Comparison of ENCODE assay signal across 16 cellular contexts in the genomic region with DNA sequence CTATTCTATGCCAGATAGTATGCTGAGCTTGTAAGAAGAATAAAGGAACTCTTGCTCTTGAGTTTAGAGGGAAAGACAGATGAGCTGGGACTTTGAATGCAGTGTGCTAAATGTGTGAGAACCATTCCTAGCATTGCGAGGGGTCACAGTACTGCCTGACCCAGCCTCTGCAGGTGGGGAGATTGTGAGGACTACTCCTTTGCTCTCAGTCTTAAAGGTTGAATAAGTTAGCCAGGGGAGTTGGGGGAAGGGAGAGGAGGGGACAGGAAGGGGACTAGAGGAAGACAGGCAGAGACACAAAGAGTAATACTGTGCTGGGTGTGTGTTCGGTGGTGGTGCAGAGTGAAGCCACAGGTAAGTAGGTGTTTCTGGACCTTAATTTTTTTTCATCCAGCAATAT.
"Had no signal": no experiment of that assay in that cellular context is flagged by ENCODE, and none has a peak within 500 bp of the region (broad histone marks: within the 10 kb centered on the region; RNA-seq: fewer than 3 reads in every experiment).

No MANE protein-coding gene starts in this region.

- H3K36me3 Mint-ChIP-seq: natural killer cell had no signal

- DNase-seq: activated CD4-positive, alpha-beta T cell treated with anti-CD3 and anti-CD28 coated beads, Interleukin-2, amount 10 ng/mL, durations not matched to agents 7 days and 5 days; activated CD4-positive, CD25-positive, alpha-beta regulatory T cell; activated CD8-positive, alpha-beta memory T cell treated with anti-CD3 and anti-CD28 coated beads, Interleukin-2, amount 50 U/mL, for 48 hours; activated naive CD4-positive, alpha-beta T cell; aorta; hypothalamus; islet precursor cell; mammary epithelial cell; natural killer cell; occipital lobe; stimulated activated CD4-positive, alpha-beta T cell treated with anti-CD3 and anti-CD28 coated beads, Interleukin-2, amount 100 ng/mL, for 48 hours; stimulated activated naive B cell treated with anti-CD40 and anti-IgM and Interleukin-4, amounts not matched to agents 10 μg/mL and 1 μg/mL and 100 μg/mL, for 72 hours; thyroid gland had no signal

- H3K4me1 ChIP-seq: breast epithelium, right atrium auricular region, thyroid gland had no signal

- H3K27me3 ChIP-seq: breast epithelium, right atrium auricular region, thyroid gland had no signal

- H3K27ac Mint-ChIP-seq: activated CD4-positive, alpha-beta T cell treated with anti-CD3 and anti-CD28 coated beads, Interleukin-2, amount 10 ng/mL, durations not matched to agents 7 days and 5 days; activated T-helper 1 cell treated with anti-CD3 and anti-CD28 coated beads, Interleukin-12 subunit alpha, Interleukin-12 subunit beta, Interleukin-2, Interleukin-4 antibody, amounts not matched to agents 30 ng/mL and 10 ng/mL and 1 ng/mL, durations not matched to agents 14 hours and 24 hours and 36 hours; stimulated activated naive B cell treated with anti-CD40 and anti-IgM and Interleukin-4, amounts not matched to agents 10 μg/mL and 1 μg/mL and 100 μg/mL, for 72 hours had no signal

- H3K4me3 Mint-ChIP-seq: activated CD4-positive, alpha-beta T cell treated with anti-CD3 and anti-CD28 coated beads, Interleukin-2, amount 10 ng/mL, durations not matched to agents 7 days and 5 days; activated T-helper 1 cell treated with anti-CD3 and anti-CD28 coated beads, Interleukin-12 subunit alpha, Interleukin-12 subunit beta, Interleukin-2, Interleukin-4 antibody, amounts not matched to agents 30 ng/mL and 10 ng/mL and 1 ng/mL, durations not matched to agents 14 hours and 24 hours and 36 hours; natural killer cell; stimulated activated naive B cell treated with anti-CD40 and anti-IgM and Interleukin-4, amounts not matched to agents 10 μg/mL and 1 μg/mL and 100 μg/mL, for 72 hours had no signal

- H3K27ac ChIP-seq: breast epithelium, right atrium auricular region, thyroid gland had no signal

- H3K4me1 Mint-ChIP-seq: stimulated activated naive B cell treated with anti-CD40 and anti-IgM and Interleukin-4, amounts not matched to agents 10 μg/mL and 1 μg/mL and 100 μg/mL, for 72 hours had no signal

- H3K9me3 ChIP-seq: breast epithelium, right atrium auricular region, thyroid gland had no signal

- H3K36me3 ChIP-seq: breast epithelium had no signal

- ATAC-seq: natural killer cell had no signal

- H3K27me3 Mint-ChIP-seq: activated CD4-positive, alpha-beta T cell treated with anti-CD3 and anti-CD28 coated beads, Interleukin-2, amount 10 ng/mL, durations not matched to agents 7 days and 5 days; stimulated activated naive B cell treated with anti-CD40 and anti-IgM and Interleukin-4, amounts not matched to agents 10 μg/mL and 1 μg/mL and 100 μg/mL, for 72 hours had no signal

- H3K4me3 ChIP-seq: breast epithelium, right atrium auricular region, thyroid gland had no signal

- H3K9me3 Mint-ChIP-seq: activated CD4-positive, alpha-beta T cell treated with anti-CD3 and anti-CD28 coated beads, Interleukin-2, amount 10 ng/mL, durations not matched to agents 7 days and 5 days; activated T-helper 1 cell treated with anti-CD3 and anti-CD28 coated beads, Interleukin-12 subunit alpha, Interleukin-12 subunit beta, Interleukin-2, Interleukin-4 antibody, amounts not matched to agents 30 ng/mL and 10 ng/mL and 1 ng/mL, durations not matched to agents 14 hours and 24 hours and 36 hours; natural killer cell; stimulated activated naive B cell treated with anti-CD40 and anti-IgM and Interleukin-4, amounts not matched to agents 10 μg/mL and 1 μg/mL and 100 μg/mL, for 72 hours had no signal
